In the genomic region with DNA sequence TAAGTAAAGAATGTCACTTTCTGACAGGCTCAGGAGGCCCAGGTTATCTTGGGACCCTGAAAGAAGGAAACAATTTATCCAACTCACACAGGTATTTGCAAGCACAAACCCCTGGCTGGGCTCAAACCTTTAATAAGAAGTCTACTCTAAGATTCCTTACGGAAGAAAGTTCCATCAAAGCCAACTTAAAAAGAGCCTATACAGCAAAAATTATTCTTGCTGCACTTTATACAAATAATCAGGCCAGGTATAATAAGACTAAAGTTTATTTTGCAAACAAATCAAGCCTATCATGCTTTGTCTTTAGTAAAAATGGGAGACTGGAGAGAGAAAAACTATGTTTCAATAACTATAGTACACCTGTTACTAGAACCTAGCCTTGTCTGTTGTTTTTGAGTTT, we compare ENCODE assay signal across 25 cellular contexts.
"Had no signal": no experiment of that assay in that cellular context is flagged by ENCODE, and none has a peak within 500 bp of the region (broad histone marks: within the 10 kb centered on the region; RNA-seq: fewer than 3 reads in every experiment).

No MANE protein-coding gene starts in this region.

- H2AFZ ChIP-seq: hepatocyte had no signal

- H3K4me3 ChIP-seq: hepatocyte, left ventricle myocardium inferior, lung, mucosa of descending colon, ovary, right atrium auricular region, skin epidermis, stomach, thoracic aorta, tibial artery, upper lobe of right lung had no signal

- H3K4me1 ChIP-seq: left ventricle myocardium inferior, right atrium auricular region, upper lobe of right lung had no signal

- ATAC-seq: mucosa of descending colon; naive thymus-derived CD4-positive, alpha-beta T cell; natural killer cell treated with Interleukin-12 subunit alpha and Interleukin-12 subunit beta and Interleukin-15 and Interleukin-18, amount 100 ng/mL, for 72 hours; sciatic nerve; stimulated activated naive B cell treated with anti-CD40 and anti-IgM and Interleukin-4, amounts not matched to agents 10 μg/mL and 1 μg/mL and 100 μg/mL, for 72 hours; stimulated activated naive CD8-positive, alpha-beta T cell treated with anti-CD3 and anti-CD28 coated beads, Interleukin-15, Interleukin-2, amounts not matched to agents 100 U/mL and 50 U/mL, for 24 hours; upper lobe of right lung had no signal

- H3K36me3 ChIP-seq: left ventricle myocardium inferior, ovary, right atrium auricular region, stomach, thoracic aorta, tibial artery, upper lobe of right lung had no signal

- FAIRE-seq: urothelium cell line had no signal

- H3K27ac ChIP-seq: hepatocyte, left ventricle myocardium inferior, ovary, right atrium auricular region, skin epidermis, stomach, thoracic aorta, tibial artery, upper lobe of right lung had no signal

- DNase-seq: islet precursor cell; left ventricle myocardium inferior; midbrain; mucosa of descending colon; naive thymus-derived CD4-positive, alpha-beta T cell; ovary; stimulated activated CD4-positive, alpha-beta T cell treated with anti-CD3 and anti-CD28 coated beads, Interleukin-12 subunit alpha, Interleukin-12 subunit beta, amount 100 ng/mL, for 4 hours; stimulated activated CD4-positive, alpha-beta T cell treated with anti-CD3 and anti-CD28 coated beads, Interleukin-15, amount 100 ng/mL, for 24 hours; stimulated activated CD4-positive, alpha-beta T cell treated with anti-CD3 and anti-CD28 coated beads, Interleukin-2, amount 100 ng/mL, for 24 hours; stimulated activated CD4-positive, alpha-beta T cell treated with anti-CD3 and anti-CD28 coated beads, Interleukin-4, amount 100 ng/mL, for 1 hour; stimulated activated naive B cell treated with anti-CD40 and anti-IgM and Interleukin-4, amounts not matched to agents 10 μg/mL and 1 μg/mL and 100 μg/mL, for 72 hours; stimulated activated naive CD8-positive, alpha-beta T cell treated with anti-CD3 and anti-CD28 coated beads, Interleukin-15, Interleukin-2, amounts not matched to agents 100 U/mL and 50 U/mL, for 24 hours; stomach; tibial artery; trophoblast cell; upper lobe of right lung had no signal

- H3K9me3 Mint-ChIP-seq: naive thymus-derived CD4-positive, alpha-beta T cell; natural killer cell treated with Interleukin-12 subunit alpha and Interleukin-12 subunit beta and Interleukin-15 and Interleukin-18, amount 100 ng/mL, for 72 hours had no signal

- H3K27me3 ChIP-seq: hepatocyte, ovary, right atrium auricular region, stomach, tibial artery, upper lobe of right lung had no signal

- H3K27ac Mint-ChIP-seq: naive thymus-derived CD4-positive, alpha-beta T cell; natural killer cell treated with Interleukin-12 subunit alpha and Interleukin-12 subunit beta and Interleukin-15 and Interleukin-18, amount 100 ng/mL, for 72 hours; progenitor cell of endocrine pancreas; stimulated activated naive B cell treated with anti-CD40 and anti-IgM and Interleukin-4, amounts not matched to agents 10 μg/mL and 1 μg/mL and 100 μg/mL, for 72 hours had no signal

- H3K4me3 Mint-ChIP-seq: naive thymus-derived CD4-positive, alpha-beta T cell; natural killer cell treated with Interleukin-12 subunit alpha and Interleukin-12 subunit beta and Interleukin-15 and Interleukin-18, amount 100 ng/mL, for 72 hours; stimulated activated naive B cell treated with anti-CD40 and anti-IgM and Interleukin-4, amounts not matched to agents 10 μg/mL and 1 μg/mL and 100 μg/mL, for 72 hours had no signal

- H3K27me3 Mint-ChIP-seq: naive thymus-derived CD4-positive, alpha-beta T cell; natural killer cell treated with Interleukin-12 subunit alpha and Interleukin-12 subunit beta and Interleukin-15 and Interleukin-18, amount 100 ng/mL, for 72 hours; progenitor cell of endocrine pancreas; stimulated activated naive B cell treated with anti-CD40 and anti-IgM and Interleukin-4, amounts not matched to agents 10 μg/mL and 1 μg/mL and 100 μg/mL, for 72 hours had no signal

- H3K4me2 ChIP-seq: hepatocyte had no signal

- H3K36me3 Mint-ChIP-seq: natural killer cell treated with Interleukin-12 subunit alpha and Interleukin-12 subunit beta and Interleukin-15 and Interleukin-18, amount 100 ng/mL, for 72 hours had no signal

- H3K9me3 ChIP-seq: left ventricle myocardium inferior, mucosa of descending colon, ovary, right atrium auricular region, stomach, thoracic aorta, tibial artery, upper lobe of right lung had no signal
